Comparison of ENCODE assay signal across 1 cellular context in genomic region chr17:39197380-39198185, GRCh38.
TF ChIP-seq lines count a peak whose summit lies in the region.

Gene CACNB1 (minus strand): TSS chr17:39197669. CDS start chr17:39197495, 174 bp downstream.

TF ChIP-seq in HepG2, 621 proteins besides CTCF, POLR2A, EP300 and RAD21 (continued from another document and continues in another):
- TF ChIP-seq CSRNP1 (CRISPR knock-in tag; IDR thresholded peaks at IDR 0.05) (no peak), ZNF550 (CRISPR knock-in tag; IDR thresholded peaks at IDR 0.05; ENCODE audit: borderline replicate concordance) (no peak), MTERF4 (CRISPR knock-in tag; IDR thresholded peaks at IDR 0.05) (0 out of 2 replicates have a peak, but pooled peaks have one; percentile 65), PHF5A (CRISPR knock-in tag; IDR thresholded peaks at IDR 0.05; ENCODE audit: low read depth, unreplicated experiment) (peak; percentile 31), ATM (IDR thresholded peaks at IDR 0.05; ENCODE audit: borderline replicate concordance) (no peak), ZNF704 (CRISPR knock-in tag; IDR thresholded peaks at IDR 0.05; ENCODE audit: borderline replicate concordance) (no peak), ZNF83 (CRISPR knock-in tag; IDR thresholded peaks at IDR 0.05; ENCODE audit: borderline replicate concordance) (no peak), ZNF770 (CRISPR knock-in tag; IDR thresholded peaks at IDR 0.05) (no peak; the same call in 1 of the 2 replicates), JUNB (CRISPR knock-in tag; IDR thresholded peaks at IDR 0.05; ENCODE audit: borderline replicate concordance) (no peak), ZNF740 (CRISPR knock-in tag; IDR thresholded peaks at IDR 0.05) (peak; percentile 70), GPN1 (CRISPR knock-in tag; IDR thresholded peaks at IDR 0.05; ENCODE audit: borderline replicate concordance) (no peak), CSRNP2 (CRISPR knock-in tag; conservative IDR thresholded peaks at IDR 0.05; ENCODE audit: low read depth) (no peak), ZNF234 (CRISPR knock-in tag; conservative IDR thresholded peaks at IDR 0.05) (peak; percentile 69; the same call in 1 of the 2 replicates), TGIF2 (CRISPR knock-in tag; IDR thresholded peaks at IDR 0.05) (no peak), SMARCC2 (IDR thresholded peaks at IDR 0.05) (no peak), HES4 (CRISPR knock-in tag; IDR thresholded peaks at IDR 0.05; ENCODE audit: borderline replicate concordance) (peak; percentile 38; the same call in 1 of the 2 replicates), CC2D1A (CRISPR knock-in tag; IDR thresholded peaks at IDR 0.05) (no peak), ONECUT2 (CRISPR knock-in tag; IDR thresholded peaks at IDR 0.05) (no peak), HOMEZ (CRISPR knock-in tag; IDR thresholded peaks at IDR 0.05; ENCODE audit: low read depth) (no peak), ZNF784 (CRISPR knock-in tag; IDR thresholded peaks at IDR 0.05; ENCODE audit: borderline replicate concordance) (peak; percentile 60; the same call in 1 of the 2 replicates), ATRX (CRISPR knock-in tag; IDR thresholded peaks at IDR 0.05; ENCODE audit: borderline replicate concordance) (no peak), PATZ1 (CRISPR knock-in tag; IDR thresholded peaks at IDR 0.05) (peak; percentile 83), ZNF124 (CRISPR knock-in tag; IDR thresholded peaks at IDR 0.05) (no peak), ZBTB2 (CRISPR knock-in tag; IDR thresholded peaks at IDR 0.05; ENCODE audit: low read depth) (no peak), TRIM22 (IDR thresholded peaks at IDR 0.05) (no peak), SAP130 (CRISPR knock-in tag; IDR thresholded peaks at IDR 0.05; ENCODE audit: low read depth) (peak; percentile 68; the same call in 1 of the 2 replicates), ZNF18 (CRISPR knock-in tag; IDR thresholded peaks at IDR 0.05; ENCODE audit: insufficient replicate concordance) (no peak), SRSF9 (IDR thresholded peaks at IDR 0.05; ENCODE audit: borderline replicate concordance, insufficient read depth, low read depth, low read length, poor library complexity, severe bottlenecking) (no peak), KLF11 (CRISPR knock-in tag; IDR thresholded peaks at IDR 0.05) (no peak), BCL6 (CRISPR knock-in tag; IDR thresholded peaks at IDR 0.05) (no peak), SETDB1 (CRISPR knock-in tag; IDR thresholded peaks at IDR 0.05; ENCODE audit: borderline replicate concordance) (peak; percentile 85; the same call in 1 of the 2 replicates), RFX1 (IDR thresholded peaks at IDR 0.05) (no peak), HNRNPH1 (optimal IDR thresholded peaks at IDR 0.05; ENCODE audit: low read depth, low read length) (no peak), ZBTB42 (CRISPR knock-in tag; IDR thresholded peaks at IDR 0.05) (peak; percentile 33; the same call in 1 of the 2 replicates), MIXL1 (CRISPR knock-in tag; IDR thresholded peaks at IDR 0.05) (no peak), TERF1 (CRISPR knock-in tag; IDR thresholded peaks at IDR 0.05) (no peak), THRA (CRISPR knock-in tag; IDR thresholded peaks at IDR 0.05; ENCODE audit: borderline replicate concordance) (no peak), SP5 (CRISPR knock-in tag; IDR thresholded peaks at IDR 0.05; ENCODE audit: borderline replicate concordance, low read depth) (peak; percentile 73; the same call in 1 of the 2 replicates), ZNF460 (CRISPR knock-in tag; IDR thresholded peaks at IDR 0.05; ENCODE audit: borderline replicate concordance) (no peak)
